Comparison of ENCODE assay signal across 12 cellular contexts in the genomic region with DNA sequence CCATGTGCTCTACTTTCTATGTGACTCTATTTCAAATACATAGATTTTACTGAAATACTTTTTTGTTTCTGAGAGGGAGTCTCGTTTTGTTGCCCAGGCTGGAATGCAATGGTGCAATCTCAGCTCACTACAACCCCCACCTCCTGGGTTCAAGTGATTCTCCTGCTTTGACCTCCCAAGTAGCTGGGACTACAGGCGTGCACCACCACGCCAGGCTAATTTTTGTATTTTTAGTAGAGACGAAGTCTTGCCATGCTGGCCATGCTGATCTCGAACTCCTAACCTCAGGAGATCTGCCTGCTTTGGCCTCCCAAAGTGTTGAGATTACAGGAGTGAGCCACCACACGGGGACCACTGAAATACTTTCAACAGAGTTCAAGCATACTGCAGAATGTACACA. TPM values are rescaled to one million over a fixed set of nuclear protein-coding genes. Genes with fewer than 3 reads are reported as not detected.
DNase-seq lines count a peak whose midpoint lies in the region; ATAC-seq and TF ChIP-seq lines count a peak whose summit lies in the region.
"Had no signal": no experiment of that assay in that cellular context is flagged by ENCODE, and none has a peak within 500 bp of the region (broad histone marks: within the 10 kb centered on the region; RNA-seq: fewer than 3 reads in every experiment).

No MANE protein-coding gene starts in this region.

- TSS peak; percentile 13 for BruUV-seq in HCT116 (replicated peaks; lab: Mats Ljungman, UMichigan)

- intact Hi-C loops in CD14-positive monocyte (cut with micrococcal nuclease) (no loop called here), HCT116 (cut with micrococcal nuclease) (no loop called here), head of caudate nucleus (cut with DNase I) (loop anchor here (5.0 kb wide), 1 partner anchor 113 kb away; a partner anchor contains a TSS)

- no peak overlapping the region for H3K4me3 Mint-ChIP-seq in CD14-positive monocyte
- H3K4me3 Mint-ChIP-seq in natural killer cell treated with Interleukin-12 subunit alpha and Interleukin-12 subunit beta and Interleukin-15 and Interleukin-18, amount 100 ng/mL, for 72 hours = peak overlapping the region; percentile 90

- H2AFZ ChIP-seq in HCT116 (ENCODE audit: low read depth, low read length, poor library complexity, severe bottlenecking) = no peak overlapping the region

- H3K9me3 ChIP-seq in HCT116 (ENCODE audit: control insufficient read depth in 1 of 2, insufficient read depth in 1 of 2, low read depth in 1 of 2, low read length in 2 of 2) (no peaks in the 10 kb centered on the region), adipocyte (ENCODE audit: control insufficient read depth, low read length) (no peaks in the 10 kb centered on the region)
- H3K9me3 ChIP-seq: Peyer's patch had no signal

- H3K36me3 ChIP-seq in HCT116 (ENCODE audit: control insufficient read depth in 1 of 2, insufficient read depth in 2 of 2, low read length in 2 of 2) (peaks cover 9 to 23% of the 10 kb centered on the region in 2 experiments), adipocyte (ENCODE audit: control insufficient read depth, insufficient read depth, low read length, severe bottlenecking) (peaks cover 38% of the 10 kb centered on the region)

- H3K9me2 ChIP-seq in HCT116 (ENCODE audit: insufficient read depth) = no peaks in the 10 kb centered on the region

- peak overlapping the region in 5 of 7 donors; percentile 7 to 98 (median 63) for H3K27ac Mint-ChIP-seq in CD14-positive monocyte
- H3K27ac Mint-ChIP-seq in natural killer cell treated with Interleukin-12 subunit alpha and Interleukin-12 subunit beta and Interleukin-15 and Interleukin-18, amount 100 ng/mL, for 72 hours = peak overlapping the region; percentile 92 to 94

- no peak overlapping the region for H3K9ac ChIP-seq in HCT116 (ENCODE audit: low read length)
- H3K9ac ChIP-seq in adipocyte (ENCODE audit: low read length) = peak overlapping the region; percentile 10

- TF ChIP-seq POLR2A in HCT116 (IDR thresholded peaks at IDR 0.05; ENCODE audit: borderline replicate concordance, extremely low read depth, insufficient read depth, insufficient read length) = no peak

- peaks cover 48% of the 10 kb centered on the region for H3K79me2 ChIP-seq in HCT116 (ENCODE audit: insufficient read depth, low read length)

- TF ChIP-seq RAD21 in HCT116 (IDR thresholded peaks at IDR 0.05; ENCODE audit: low read depth) = no peak

- RAD21 ChIA-PET in HCT116 (lab: Charles Lee; ENCODE audit: low non-redundant PET in 1 of 2, low total read pairs in 2 of 2, uncharacterized antibody in 2 of 2, unreplicated experiment in 2 of 2) = no interaction called here

- H3K4me2 ChIP-seq in HCT116 (ENCODE audit: low read length) = no peak overlapping the region

- H3K27me3 ChIP-seq in HCT116 (ENCODE audit: insufficient read depth, low read length) = no peaks in the 10 kb centered on the region
- no peaks in the 10 kb centered on the region for H3K27me3 ChIP-seq in adipocyte (replicated peaks; ENCODE audit: control insufficient read depth, insufficient read depth, low read length)
- H3K27me3 ChIP-seq: Peyer's patch had no signal

- ATAC-seq in HCT116 (no peak), GM21423 (IDR thresholded peaks at IDR 0.05; ENCODE audit: unreplicated experiment) (no peak)
- ATAC-seq in natural killer cell treated with Interleukin-12 subunit alpha and Interleukin-12 subunit beta and Interleukin-15 and Interleukin-18, amount 100 ng/mL, for 72 hours = no peak

- no peak overlapping the region for H3K4me3 ChIP-seq in HCT116 (replicated peaks in 1 of 2; ENCODE audit: low read depth in 1 of 2, low read length in 2 of 2)
- peak overlapping the region; percentile 73 for H3K4me3 ChIP-seq in adipocyte (ENCODE audit: low read length)
- H3K4me3 ChIP-seq: Peyer's patch had no signal

- no peaks in the 10 kb centered on the region for H3K9me3 Mint-ChIP-seq in CD14-positive monocyte
- no peaks in the 10 kb centered on the region for H3K9me3 Mint-ChIP-seq in natural killer cell treated with Interleukin-12 subunit alpha and Interleukin-12 subunit beta and Interleukin-15 and Interleukin-18, amount 100 ng/mL, for 72 hours

- H3K4me1 ChIP-seq in HCT116 (ENCODE audit: control insufficient read depth in 1 of 2, insufficient read depth in 2 of 2, low read length in 2 of 2) = peaks cover 6 to 15% of the 10 kb centered on the region in 2 experiments; a peak in 3 of 4 replicates
- peaks cover 35% of the 10 kb centered on the region for H3K4me1 ChIP-seq in adipocyte (ENCODE audit: control insufficient read depth, insufficient read depth, low read length)

- TF ChIP-seq CTCF in CD14-positive monocyte (IDR thresholded peaks at IDR 0.05) (no peak), HCT116 (IDR thresholded peaks at IDR 0.05 in 2 of 3, conservative IDR thresholded peaks at IDR 0.05 in 1 of 3; ENCODE audit: borderline replicate concordance in 1 of 3, insufficient read depth in 1 of 3, low read depth in 2 of 3, low read length in 2 of 3) (no peak)

- no peak overlapping the region for H3K27ac ChIP-seq in HCT116 (ENCODE audit: low read depth, low read length)

- CTCF ChIA-PET in HCT116 (lab: Charles Lee) = no interaction called here

- H3K27me3 Mint-ChIP-seq in CD14-positive monocyte (ENCODE audit: low read depth in 3 of 3) = no peaks in the 10 kb centered on the region
- no peaks in the 10 kb centered on the region for H3K27me3 Mint-ChIP-seq in natural killer cell treated with Interleukin-12 subunit alpha and Interleukin-12 subunit beta and Interleukin-15 and Interleukin-18, amount 100 ng/mL, for 72 hours

- peaks cover 23 to 32% of the 10 kb centered on the region in 2 donors for H3K36me3 Mint-ChIP-seq in CD14-positive monocyte
- H3K36me3 Mint-ChIP-seq in natural killer cell treated with Interleukin-12 subunit alpha and Interleukin-12 subunit beta and Interleukin-15 and Interleukin-18, amount 100 ng/mL, for 72 hours = peaks cover 33% of the 10 kb centered on the region

- POLR2A ChIA-PET in HCT116 (lab: Charles Lee) = no interaction called here

- no peaks in the 10 kb centered on the region; the same call in 1 of the 2 replicates for H4K20me1 ChIP-seq in HCT116 (ENCODE audit: insufficient read depth)

- peaks cover 44% of the 10 kb centered on the region for H3K4me1 Mint-ChIP-seq in CD14-positive monocyte
- H3K4me1 Mint-ChIP-seq in natural killer cell treated with Interleukin-12 subunit alpha and Interleukin-12 subunit beta and Interleukin-15 and Interleukin-18, amount 100 ng/mL, for 72 hours (ENCODE audit: low read depth in 2 of 2) = peaks cover 39 to 43% of the 10 kb centered on the region in 2 donors

- DNase-seq in CD14-positive monocyte (ENCODE audit: low spot score) = no peak
- DNase-seq in HCT116 (ENCODE audit: low read depth, low spot score) = no peak
- no peak for DNase-seq in adipocyte (ENCODE audit: low read depth)
- no peak for DNase-seq in natural killer cell treated with Interleukin-12 subunit alpha and Interleukin-12 subunit beta and Interleukin-15 and Interleukin-18, amount 100 ng/mL, for 72 hours (ENCODE audit: low spot score)
- no peak for DNase-seq in superior temporal gyrus (ENCODE audit: extremely low spot score)
- DNase-seq in HuH-7.5 (ENCODE audit: low spot score) = no peak
- no peak for DNase-seq in head of caudate nucleus
- DNase-seq: GOT3, NCI-H1105 treated with DMSO at 0.1 percent for 48 hours, nucleus accumbens, Peyer's patch had no signal

TF ChIP-seq in HCT116, 20 proteins besides CTCF, POLR2A, EP300 and RAD21:
- TF ChIP-seq, protein P1, sequence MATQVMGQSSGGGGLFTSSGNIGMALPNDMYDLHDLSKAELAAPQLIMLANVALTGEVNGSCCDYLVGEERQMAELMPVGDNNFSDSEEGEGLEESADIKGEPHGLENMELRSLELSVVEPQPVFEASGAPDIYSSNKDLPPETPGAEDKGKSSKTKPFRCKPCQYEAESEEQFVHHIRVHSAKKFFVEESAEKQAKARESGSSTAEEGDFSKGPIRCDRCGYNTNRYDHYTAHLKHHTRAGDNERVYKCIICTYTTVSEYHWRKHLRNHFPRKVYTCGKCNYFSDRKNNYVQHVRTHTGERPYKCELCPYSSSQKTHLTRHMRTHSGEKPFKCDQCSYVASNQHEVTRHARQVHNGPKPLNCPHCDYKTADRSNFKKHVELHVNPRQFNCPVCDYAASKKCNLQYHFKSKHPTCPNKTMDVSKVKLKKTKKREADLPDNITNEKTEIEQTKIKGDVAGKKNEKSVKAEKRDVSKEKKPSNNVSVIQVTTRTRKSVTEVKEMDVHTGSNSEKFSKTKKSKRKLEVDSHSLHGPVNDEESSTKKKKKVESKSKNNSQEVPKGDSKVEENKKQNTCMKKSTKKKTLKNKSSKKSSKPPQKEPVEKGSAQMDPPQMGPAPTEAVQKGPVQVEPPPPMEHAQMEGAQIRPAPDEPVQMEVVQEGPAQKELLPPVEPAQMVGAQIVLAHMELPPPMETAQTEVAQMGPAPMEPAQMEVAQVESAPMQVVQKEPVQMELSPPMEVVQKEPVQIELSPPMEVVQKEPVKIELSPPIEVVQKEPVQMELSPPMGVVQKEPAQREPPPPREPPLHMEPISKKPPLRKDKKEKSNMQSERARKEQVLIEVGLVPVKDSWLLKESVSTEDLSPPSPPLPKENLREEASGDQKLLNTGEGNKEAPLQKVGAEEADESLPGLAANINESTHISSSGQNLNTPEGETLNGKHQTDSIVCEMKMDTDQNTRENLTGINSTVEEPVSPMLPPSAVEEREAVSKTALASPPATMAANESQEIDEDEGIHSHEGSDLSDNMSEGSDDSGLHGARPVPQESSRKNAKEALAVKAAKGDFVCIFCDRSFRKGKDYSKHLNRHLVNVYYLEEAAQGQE (IDR thresholded peaks at IDR 0.05; ENCODE audit: low read depth) = no peak
- no peak for TF ChIP-seq ZFX (IDR thresholded peaks at IDR 0.05)
- TF ChIP-seq EZH2phosphoT487 (IDR thresholded peaks at IDR 0.05; ENCODE audit: borderline replicate concordance) = no peak

RNA-seq across cellular contexts. Expression of a gene that starts 3.5 kb away (rescaled TPM):
- 10 to 100 TPM; 35.0 to 46.9 TPM for polyA plus RNA-seq in CD14-positive monocyte
- total RNA-seq in HCT116 (2021; ENCODE audit: unreplicated experiment) = 37.8 TPM
- polyA plus RNA-seq in HCT116 (2012) = 25.3 and 27.4 TPM in 2 replicates
- 100 to 1,000 TPM in 1 of 2 donors, 10 to 100 TPM in 1; 85.7 to 140 TPM for total RNA-seq in natural killer cell treated with Interleukin-12 subunit alpha and Interleukin-12 subunit beta and Interleukin-15 and Interleukin-18, amount 100 ng/mL, for 72 hours

RNA-seq across cellular contexts. Expression of a gene that starts 10.8 kb away (rescaled TPM):
- 1 to 10 TPM; 7.1 to 8.6 TPM for polyA plus RNA-seq in CD14-positive monocyte
- 9.1 TPM for total RNA-seq in HCT116 (2021; ENCODE audit: unreplicated experiment)
- polyA plus RNA-seq in HCT116 (2012) = 5.7 and 6.4 TPM in 2 replicates
- 10 to 100 TPM; 31.8 to 37.6 TPM for total RNA-seq in natural killer cell treated with Interleukin-12 subunit alpha and Interleukin-12 subunit beta and Interleukin-15 and Interleukin-18, amount 100 ng/mL, for 72 hours

RNA-seq across cellular contexts. Expression of a gene that starts 19.8 kb away (rescaled TPM):
- not detected for polyA plus RNA-seq in CD14-positive monocyte
- not detected for total RNA-seq in HCT116 (2021; ENCODE audit: unreplicated experiment)
- polyA plus RNA-seq in HCT116 (2012) = not detected in 2 replicates
- not detected for total RNA-seq in natural killer cell treated with Interleukin-12 subunit alpha and Interleukin-12 subunit beta and Interleukin-15 and Interleukin-18, amount 100 ng/mL, for 72 hours
- total RNA-seq: Peyer's patch had no signal

RNA-seq across cellular contexts. Expression of a gene that starts 57.2 kb away (rescaled TPM):
- 10 to 100 TPM in 1 of 2 donors, 1 to 10 TPM in 1; 9.9 to 12.2 TPM for polyA plus RNA-seq in CD14-positive monocyte
- total RNA-seq in HCT116 (2021; ENCODE audit: unreplicated experiment) = 111 TPM
- 41.8 and 49.2 TPM in 2 replicates for polyA plus RNA-seq in HCT116 (2012)
- total RNA-seq in natural killer cell treated with Interleukin-12 subunit alpha and Interleukin-12 subunit beta and Interleukin-15 and Interleukin-18, amount 100 ng/mL, for 72 hours = 100 to 1,000 TPM; 123 to 160 TPM
